ENCODE assay signal across 1 cellular context in genomic region chr11:35036642-35037041, GRCh38.
TF ChIP-seq lines count a peak whose summit lies in the region.

No MANE protein-coding gene starts in this region.

TF ChIP-seq in K562, 482 proteins besides CTCF, POLR2A, EP300 and RAD21 (continued from another document and continues in another):
- TF ChIP-seq ARID4B (CRISPR knock-in tag; IDR thresholded peaks at IDR 0.05) (no peak), NELFE (IDR thresholded peaks at IDR 0.05; ENCODE audit: insufficient read depth, insufficient read length) (no peak), NCOA4 (IDR thresholded peaks at IDR 0.05; ENCODE audit: partially characterized antibody) (no peak), WHSC1 (IDR thresholded peaks at IDR 0.05; ENCODE audit: low read length) (no peak), CREB3L1 (IDR thresholded peaks at IDR 0.05; ENCODE audit: borderline replicate concordance, low read depth) (no peak), ZNF511 (CRISPR knock-in tag; IDR thresholded peaks at IDR 0.05) (no peak), NRF1 (conservative IDR thresholded peaks at IDR 0.05 in 1 of 2, IDR thresholded peaks at IDR 0.05 in 1 of 2) (no peak), ZNF197 (CRISPR knock-in tag; IDR thresholded peaks at IDR 0.05; ENCODE audit: low read depth) (no peak), SMAD4 (CRISPR knock-in tag; conservative IDR thresholded peaks at IDR 0.05) (peak; percentile 60), ZNF212 (CRISPR knock-in tag; IDR thresholded peaks at IDR 0.05) (no peak), ZNF133 (CRISPR knock-in tag; IDR thresholded peaks at IDR 0.05) (no peak), KHSRP (IDR thresholded peaks at IDR 0.05) (no peak), FIP1L1 (IDR thresholded peaks at IDR 0.05; ENCODE audit: low read depth, low read length, poor library complexity, severe bottlenecking) (no peak), TRIM24 (IDR thresholded peaks at IDR 0.05) (peak in 1 of 2 experiments; percentile 17; a peak in 1 of 4 replicates), SRF (CRISPR knock-in tag; IDR thresholded peaks at IDR 0.05) (no peak)
- TF ChIP-seq, protein P1, sequence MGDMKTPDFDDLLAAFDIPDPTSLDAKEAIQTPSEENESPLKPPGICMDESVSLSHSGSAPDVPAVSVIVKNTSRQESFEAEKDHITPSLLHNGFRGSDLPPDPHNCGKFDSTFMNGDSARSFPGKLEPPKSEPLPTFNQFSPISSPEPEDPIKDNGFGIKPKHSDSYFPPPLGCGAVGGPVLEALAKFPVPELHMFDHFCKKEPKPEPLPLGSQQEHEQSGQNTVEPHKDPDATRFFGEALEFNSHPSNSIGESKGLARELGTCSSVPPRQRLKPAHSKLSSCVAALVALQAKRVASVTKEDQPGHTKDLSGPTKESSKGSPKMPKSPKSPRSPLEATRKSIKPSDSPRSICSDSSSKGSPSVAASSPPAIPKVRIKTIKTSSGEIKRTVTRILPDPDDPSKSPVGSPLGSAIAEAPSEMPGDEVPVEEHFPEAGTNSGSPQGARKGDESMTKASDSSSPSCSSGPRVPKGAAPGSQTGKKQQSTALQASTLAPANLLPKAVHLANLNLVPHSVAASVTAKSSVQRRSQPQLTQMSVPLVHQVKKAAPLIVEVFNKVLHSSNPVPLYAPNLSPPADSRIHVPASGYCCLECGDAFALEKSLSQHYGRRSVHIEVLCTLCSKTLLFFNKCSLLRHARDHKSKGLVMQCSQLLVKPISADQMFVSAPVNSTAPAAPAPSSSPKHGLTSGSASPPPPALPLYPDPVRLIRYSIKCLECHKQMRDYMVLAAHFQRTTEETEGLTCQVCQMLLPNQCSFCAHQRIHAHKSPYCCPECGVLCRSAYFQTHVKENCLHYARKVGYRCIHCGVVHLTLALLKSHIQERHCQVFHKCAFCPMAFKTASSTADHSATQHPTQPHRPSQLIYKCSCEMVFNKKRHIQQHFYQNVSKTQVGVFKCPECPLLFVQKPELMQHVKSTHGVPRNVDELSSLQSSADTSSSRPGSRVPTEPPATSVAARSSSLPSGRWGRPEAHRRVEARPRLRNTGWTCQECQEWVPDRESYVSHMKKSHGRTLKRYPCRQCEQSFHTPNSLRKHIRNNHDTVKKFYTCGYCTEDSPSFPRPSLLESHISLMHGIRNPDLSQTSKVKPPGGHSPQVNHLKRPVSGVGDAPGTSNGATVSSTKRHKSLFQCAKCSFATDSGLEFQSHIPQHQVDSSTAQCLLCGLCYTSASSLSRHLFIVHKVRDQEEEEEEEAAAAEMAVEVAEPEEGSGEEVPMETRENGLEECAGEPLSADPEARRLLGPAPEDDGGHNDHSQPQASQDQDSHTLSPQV (IDR thresholded peaks at IDR 0.05), result peak; percentile 40; the same call in 1 of the 2 replicates
- TF ChIP-seq, protein P2, sequence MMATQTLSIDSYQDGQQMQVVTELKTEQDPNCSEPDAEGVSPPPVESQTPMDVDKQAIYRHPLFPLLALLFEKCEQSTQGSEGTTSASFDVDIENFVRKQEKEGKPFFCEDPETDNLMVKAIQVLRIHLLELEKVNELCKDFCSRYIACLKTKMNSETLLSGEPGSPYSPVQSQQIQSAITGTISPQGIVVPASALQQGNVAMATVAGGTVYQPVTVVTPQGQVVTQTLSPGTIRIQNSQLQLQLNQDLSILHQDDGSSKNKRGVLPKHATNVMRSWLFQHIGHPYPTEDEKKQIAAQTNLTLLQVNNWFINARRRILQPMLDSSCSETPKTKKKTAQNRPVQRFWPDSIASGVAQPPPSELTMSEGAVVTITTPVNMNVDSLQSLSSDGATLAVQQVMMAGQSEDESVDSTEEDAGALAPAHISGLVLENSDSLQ (IDR thresholded peaks at IDR 0.05), result no peak
- TF ChIP-seq, protein P3, sequence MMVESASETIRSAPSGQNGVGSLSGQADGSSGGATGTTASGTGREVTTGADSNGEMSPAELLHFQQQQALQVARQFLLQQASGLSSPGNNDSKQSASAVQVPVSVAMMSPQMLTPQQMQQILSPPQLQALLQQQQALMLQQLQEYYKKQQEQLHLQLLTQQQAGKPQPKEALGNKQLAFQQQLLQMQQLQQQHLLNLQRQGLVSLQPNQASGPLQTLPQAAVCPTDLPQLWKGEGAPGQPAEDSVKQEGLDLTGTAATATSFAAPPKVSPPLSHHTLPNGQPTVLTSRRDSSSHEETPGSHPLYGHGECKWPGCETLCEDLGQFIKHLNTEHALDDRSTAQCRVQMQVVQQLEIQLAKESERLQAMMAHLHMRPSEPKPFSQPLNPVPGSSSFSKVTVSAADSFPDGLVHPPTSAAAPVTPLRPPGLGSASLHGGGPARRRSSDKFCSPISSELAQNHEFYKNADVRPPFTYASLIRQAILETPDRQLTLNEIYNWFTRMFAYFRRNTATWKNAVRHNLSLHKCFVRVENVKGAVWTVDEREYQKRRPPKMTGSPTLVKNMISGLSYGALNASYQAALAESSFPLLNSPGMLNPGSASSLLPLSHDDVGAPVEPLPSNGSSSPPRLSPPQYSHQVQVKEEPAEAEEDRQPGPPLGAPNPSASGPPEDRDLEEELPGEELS (CRISPR knock-in tag; IDR thresholded peaks at IDR 0.05; ENCODE audit: borderline replicate concordance), result no peak
- TF ChIP-seq, protein P4, sequence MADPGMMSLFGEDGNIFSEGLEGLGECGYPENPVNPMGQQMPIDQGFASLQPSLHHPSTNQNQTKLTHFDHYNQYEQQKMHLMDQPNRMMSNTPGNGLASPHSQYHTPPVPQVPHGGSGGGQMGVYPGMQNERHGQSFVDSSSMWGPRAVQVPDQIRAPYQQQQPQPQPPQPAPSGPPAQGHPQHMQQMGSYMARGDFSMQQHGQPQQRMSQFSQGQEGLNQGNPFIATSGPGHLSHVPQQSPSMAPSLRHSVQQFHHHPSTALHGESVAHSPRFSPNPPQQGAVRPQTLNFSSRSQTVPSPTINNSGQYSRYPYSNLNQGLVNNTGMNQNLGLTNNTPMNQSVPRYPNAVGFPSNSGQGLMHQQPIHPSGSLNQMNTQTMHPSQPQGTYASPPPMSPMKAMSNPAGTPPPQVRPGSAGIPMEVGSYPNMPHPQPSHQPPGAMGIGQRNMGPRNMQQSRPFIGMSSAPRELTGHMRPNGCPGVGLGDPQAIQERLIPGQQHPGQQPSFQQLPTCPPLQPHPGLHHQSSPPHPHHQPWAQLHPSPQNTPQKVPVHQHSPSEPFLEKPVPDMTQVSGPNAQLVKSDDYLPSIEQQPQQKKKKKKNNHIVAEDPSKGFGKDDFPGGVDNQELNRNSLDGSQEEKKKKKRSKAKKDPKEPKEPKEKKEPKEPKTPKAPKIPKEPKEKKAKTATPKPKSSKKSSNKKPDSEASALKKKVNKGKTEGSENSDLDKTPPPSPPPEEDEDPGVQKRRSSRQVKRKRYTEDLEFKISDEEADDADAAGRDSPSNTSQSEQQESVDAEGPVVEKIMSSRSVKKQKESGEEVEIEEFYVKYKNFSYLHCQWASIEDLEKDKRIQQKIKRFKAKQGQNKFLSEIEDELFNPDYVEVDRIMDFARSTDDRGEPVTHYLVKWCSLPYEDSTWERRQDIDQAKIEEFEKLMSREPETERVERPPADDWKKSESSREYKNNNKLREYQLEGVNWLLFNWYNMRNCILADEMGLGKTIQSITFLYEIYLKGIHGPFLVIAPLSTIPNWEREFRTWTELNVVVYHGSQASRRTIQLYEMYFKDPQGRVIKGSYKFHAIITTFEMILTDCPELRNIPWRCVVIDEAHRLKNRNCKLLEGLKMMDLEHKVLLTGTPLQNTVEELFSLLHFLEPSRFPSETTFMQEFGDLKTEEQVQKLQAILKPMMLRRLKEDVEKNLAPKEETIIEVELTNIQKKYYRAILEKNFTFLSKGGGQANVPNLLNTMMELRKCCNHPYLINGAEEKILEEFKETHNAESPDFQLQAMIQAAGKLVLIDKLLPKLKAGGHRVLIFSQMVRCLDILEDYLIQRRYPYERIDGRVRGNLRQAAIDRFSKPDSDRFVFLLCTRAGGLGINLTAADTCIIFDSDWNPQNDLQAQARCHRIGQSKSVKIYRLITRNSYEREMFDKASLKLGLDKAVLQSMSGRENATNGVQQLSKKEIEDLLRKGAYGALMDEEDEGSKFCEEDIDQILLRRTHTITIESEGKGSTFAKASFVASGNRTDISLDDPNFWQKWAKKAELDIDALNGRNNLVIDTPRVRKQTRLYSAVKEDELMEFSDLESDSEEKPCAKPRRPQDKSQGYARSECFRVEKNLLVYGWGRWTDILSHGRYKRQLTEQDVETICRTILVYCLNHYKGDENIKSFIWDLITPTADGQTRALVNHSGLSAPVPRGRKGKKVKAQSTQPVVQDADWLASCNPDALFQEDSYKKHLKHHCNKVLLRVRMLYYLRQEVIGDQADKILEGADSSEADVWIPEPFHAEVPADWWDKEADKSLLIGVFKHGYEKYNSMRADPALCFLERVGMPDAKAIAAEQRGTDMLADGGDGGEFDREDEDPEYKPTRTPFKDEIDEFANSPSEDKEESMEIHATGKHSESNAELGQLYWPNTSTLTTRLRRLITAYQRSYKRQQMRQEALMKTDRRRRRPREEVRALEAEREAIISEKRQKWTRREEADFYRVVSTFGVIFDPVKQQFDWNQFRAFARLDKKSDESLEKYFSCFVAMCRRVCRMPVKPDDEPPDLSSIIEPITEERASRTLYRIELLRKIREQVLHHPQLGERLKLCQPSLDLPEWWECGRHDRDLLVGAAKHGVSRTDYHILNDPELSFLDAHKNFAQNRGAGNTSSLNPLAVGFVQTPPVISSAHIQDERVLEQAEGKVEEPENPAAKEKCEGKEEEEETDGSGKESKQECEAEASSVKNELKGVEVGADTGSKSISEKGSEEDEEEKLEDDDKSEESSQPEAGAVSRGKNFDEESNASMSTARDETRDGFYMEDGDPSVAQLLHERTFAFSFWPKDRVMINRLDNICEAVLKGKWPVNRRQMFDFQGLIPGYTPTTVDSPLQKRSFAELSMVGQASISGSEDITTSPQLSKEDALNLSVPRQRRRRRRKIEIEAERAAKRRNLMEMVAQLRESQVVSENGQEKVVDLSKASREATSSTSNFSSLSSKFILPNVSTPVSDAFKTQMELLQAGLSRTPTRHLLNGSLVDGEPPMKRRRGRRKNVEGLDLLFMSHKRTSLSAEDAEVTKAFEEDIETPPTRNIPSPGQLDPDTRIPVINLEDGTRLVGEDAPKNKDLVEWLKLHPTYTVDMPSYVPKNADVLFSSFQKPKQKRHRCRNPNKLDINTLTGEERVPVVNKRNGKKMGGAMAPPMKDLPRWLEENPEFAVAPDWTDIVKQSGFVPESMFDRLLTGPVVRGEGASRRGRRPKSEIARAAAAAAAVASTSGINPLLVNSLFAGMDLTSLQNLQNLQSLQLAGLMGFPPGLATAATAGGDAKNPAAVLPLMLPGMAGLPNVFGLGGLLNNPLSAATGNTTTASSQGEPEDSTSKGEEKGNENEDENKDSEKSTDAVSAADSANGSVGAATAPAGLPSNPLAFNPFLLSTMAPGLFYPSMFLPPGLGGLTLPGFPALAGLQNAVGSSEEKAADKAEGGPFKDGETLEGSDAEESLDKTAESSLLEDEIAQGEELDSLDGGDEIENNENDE (IDR thresholded peaks at IDR 0.05; ENCODE audit: low read depth, low read length), result no peak
- TF ChIP-seq, protein P5, sequence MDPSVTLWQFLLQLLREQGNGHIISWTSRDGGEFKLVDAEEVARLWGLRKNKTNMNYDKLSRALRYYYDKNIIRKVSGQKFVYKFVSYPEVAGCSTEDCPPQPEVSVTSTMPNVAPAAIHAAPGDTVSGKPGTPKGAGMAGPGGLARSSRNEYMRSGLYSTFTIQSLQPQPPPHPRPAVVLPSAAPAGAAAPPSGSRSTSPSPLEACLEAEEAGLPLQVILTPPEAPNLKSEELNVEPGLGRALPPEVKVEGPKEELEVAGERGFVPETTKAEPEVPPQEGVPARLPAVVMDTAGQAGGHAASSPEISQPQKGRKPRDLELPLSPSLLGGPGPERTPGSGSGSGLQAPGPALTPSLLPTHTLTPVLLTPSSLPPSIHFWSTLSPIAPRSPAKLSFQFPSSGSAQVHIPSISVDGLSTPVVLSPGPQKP (CRISPR knock-in tag; IDR thresholded peaks at IDR 0.05), result no peak
